ENCODE assay signal across 1 cellular context in the genomic region with DNA sequence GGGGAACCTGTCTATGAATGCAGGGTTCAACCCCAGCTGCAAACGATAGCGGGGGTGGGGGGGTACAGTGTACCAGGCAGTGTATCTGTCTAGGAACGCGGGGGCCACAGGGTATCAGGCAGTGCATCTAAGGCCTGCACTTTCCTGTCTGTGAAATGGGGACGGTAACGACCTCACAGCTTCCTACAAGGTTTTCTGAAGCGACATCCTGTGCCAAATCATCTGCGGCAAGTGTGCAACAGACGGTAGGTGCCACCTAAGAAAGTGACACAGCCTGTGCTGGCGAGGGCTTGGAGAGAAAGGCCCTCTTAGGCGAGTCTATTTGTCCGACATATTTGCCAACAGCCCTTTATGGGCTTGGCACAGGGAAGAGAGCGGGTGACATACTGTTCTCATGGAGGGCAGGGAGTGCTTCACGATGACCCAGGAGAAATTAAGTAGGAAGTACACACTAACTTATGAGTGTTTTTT.
A peak's percentile ranks its signal among the peaks of the same experiment; 100 is the strongest.
TF ChIP-seq lines count a peak whose summit lies in the region.

No MANE protein-coding gene starts in this region.

TF ChIP-seq in HepG2, 621 proteins besides CTCF, POLR2A, EP300 and RAD21 (continued from another document and continues in another):
- TF ChIP-seq, protein P1, sequence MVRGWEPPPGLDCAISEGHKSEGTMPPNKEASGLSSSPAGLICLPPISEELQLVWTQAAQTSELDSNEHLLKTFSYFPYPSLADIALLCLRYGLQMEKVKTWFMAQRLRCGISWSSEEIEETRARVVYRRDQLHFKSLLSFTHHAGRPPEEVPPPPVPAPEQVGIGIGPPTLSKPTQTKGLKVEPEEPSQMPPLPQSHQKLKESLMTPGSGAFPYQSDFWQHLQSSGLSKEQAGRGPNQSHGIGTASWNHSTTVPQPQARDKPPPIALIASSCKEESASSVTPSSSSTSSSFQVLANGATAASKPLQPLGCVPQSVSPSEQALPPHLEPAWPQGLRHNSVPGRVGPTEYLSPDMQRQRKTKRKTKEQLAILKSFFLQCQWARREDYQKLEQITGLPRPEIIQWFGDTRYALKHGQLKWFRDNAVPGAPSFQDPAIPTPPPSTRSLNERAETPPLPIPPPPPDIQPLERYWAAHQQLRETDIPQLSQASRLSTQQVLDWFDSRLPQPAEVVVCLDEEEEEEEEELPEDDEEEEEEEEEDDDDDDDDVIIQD (CRISPR knock-in tag; IDR thresholded peaks at IDR 0.05; ENCODE audit: low read depth): no peak
- TF ChIP-seq ZNF224 (CRISPR knock-in tag; IDR thresholded peaks at IDR 0.05): no peak
- TF ChIP-seq, protein P2, sequence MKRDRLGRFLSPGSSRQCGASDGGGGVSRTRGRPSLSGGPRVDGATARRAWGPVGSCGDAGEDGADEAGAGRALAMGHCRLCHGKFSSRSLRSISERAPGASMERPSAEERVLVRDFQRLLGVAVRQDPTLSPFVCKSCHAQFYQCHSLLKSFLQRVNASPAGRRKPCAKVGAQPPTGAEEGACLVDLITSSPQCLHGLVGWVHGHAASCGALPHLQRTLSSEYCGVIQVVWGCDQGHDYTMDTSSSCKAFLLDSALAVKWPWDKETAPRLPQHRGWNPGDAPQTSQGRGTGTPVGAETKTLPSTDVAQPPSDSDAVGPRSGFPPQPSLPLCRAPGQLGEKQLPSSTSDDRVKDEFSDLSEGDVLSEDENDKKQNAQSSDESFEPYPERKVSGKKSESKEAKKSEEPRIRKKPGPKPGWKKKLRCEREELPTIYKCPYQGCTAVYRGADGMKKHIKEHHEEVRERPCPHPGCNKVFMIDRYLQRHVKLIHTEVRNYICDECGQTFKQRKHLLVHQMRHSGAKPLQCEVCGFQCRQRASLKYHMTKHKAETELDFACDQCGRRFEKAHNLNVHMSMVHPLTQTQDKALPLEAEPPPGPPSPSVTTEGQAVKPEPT (CRISPR knock-in tag; IDR thresholded peaks at IDR 0.05; ENCODE audit: low read depth): no peak
- no peak for TF ChIP-seq ZNF614 (CRISPR knock-in tag; IDR thresholded peaks at IDR 0.05; ENCODE audit: borderline replicate concordance)
- TF ChIP-seq ESRRA (CRISPR knock-in tag; IDR thresholded peaks at IDR 0.05; ENCODE audit: low read depth): peak; percentile 76; the same call in 1 of the 2 replicates
- peak; percentile 59; the same call in 1 of the 2 replicates for TF ChIP-seq PAF1 (CRISPR knock-in tag; IDR thresholded peaks at IDR 0.05)
- no peak for TF ChIP-seq FOXP1 (IDR thresholded peaks at IDR 0.05)
- no peak for TF ChIP-seq FOXP1 (CRISPR knock-in tag; IDR thresholded peaks at IDR 0.05)
- no peak for TF ChIP-seq CREB1 (IDR thresholded peaks at IDR 0.05)
- TF ChIP-seq CREB1 (CRISPR knock-in tag; IDR thresholded peaks at IDR 0.05): no peak
- TF ChIP-seq PRPF4 (IDR thresholded peaks at IDR 0.05; ENCODE audit: low read depth, low read length, poor library complexity, severe bottlenecking): peak; percentile 39
- peak; percentile 91; the same call in 1 of the 2 replicates for TF ChIP-seq ZNF572 (CRISPR knock-in tag; IDR thresholded peaks at IDR 0.05)
- peak; percentile 95 for TF ChIP-seq ZNF629 (CRISPR knock-in tag; conservative IDR thresholded peaks at IDR 0.05)
- TF ChIP-seq RBM22 (optimal IDR thresholded peaks at IDR 0.05; ENCODE audit: low read length): peak; percentile 76
- TF ChIP-seq ZNF563 (CRISPR knock-in tag; IDR thresholded peaks at IDR 0.05): 0 out of 2 replicates have a peak, but pooled peaks have one; percentile 19
- TF ChIP-seq CHCHD3 (CRISPR knock-in tag; IDR thresholded peaks at IDR 0.05): no peak
- TF ChIP-seq TFDP2 (CRISPR knock-in tag; IDR thresholded peaks at IDR 0.05): no peak
- no peak for TF ChIP-seq ZNF670 (CRISPR knock-in tag; IDR thresholded peaks at IDR 0.05; ENCODE audit: borderline replicate concordance)
- no peak for TF ChIP-seq SRSF4 (IDR thresholded peaks at IDR 0.05; ENCODE audit: low read depth, low read length, poor library complexity, severe bottlenecking)
- TF ChIP-seq, protein P3, sequence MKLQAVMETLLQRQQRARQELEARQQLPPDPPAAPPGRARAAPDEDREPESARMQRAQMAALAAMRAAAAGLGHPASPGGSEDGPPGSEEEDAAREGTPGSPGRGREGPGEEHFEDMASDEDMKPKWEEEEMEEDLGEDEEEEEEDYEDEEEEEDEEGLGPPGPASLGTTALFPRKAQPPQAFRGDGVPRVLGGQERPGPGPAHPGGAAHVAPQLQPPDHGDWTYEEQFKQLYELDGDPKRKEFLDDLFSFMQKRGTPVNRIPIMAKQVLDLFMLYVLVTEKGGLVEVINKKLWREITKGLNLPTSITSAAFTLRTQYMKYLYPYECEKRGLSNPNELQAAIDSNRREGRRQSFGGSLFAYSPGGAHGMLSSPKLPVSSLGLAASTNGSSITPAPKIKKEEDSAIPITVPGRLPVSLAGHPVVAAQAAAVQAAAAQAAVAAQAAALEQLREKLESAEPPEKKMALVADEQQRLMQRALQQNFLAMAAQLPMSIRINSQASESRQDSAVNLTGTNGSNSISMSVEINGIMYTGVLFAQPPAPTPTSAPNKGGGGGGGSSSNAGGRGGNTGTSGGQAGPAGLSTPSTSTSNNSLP (IDR thresholded peaks at IDR 0.05; ENCODE audit: low read depth, low read length): no peak
- no peak for TF ChIP-seq ZNF383 (CRISPR knock-in tag; IDR thresholded peaks at IDR 0.05; ENCODE audit: borderline replicate concordance)
- TF ChIP-seq RFXANK (CRISPR knock-in tag; IDR thresholded peaks at IDR 0.05): no peak
- TF ChIP-seq, protein P4, sequence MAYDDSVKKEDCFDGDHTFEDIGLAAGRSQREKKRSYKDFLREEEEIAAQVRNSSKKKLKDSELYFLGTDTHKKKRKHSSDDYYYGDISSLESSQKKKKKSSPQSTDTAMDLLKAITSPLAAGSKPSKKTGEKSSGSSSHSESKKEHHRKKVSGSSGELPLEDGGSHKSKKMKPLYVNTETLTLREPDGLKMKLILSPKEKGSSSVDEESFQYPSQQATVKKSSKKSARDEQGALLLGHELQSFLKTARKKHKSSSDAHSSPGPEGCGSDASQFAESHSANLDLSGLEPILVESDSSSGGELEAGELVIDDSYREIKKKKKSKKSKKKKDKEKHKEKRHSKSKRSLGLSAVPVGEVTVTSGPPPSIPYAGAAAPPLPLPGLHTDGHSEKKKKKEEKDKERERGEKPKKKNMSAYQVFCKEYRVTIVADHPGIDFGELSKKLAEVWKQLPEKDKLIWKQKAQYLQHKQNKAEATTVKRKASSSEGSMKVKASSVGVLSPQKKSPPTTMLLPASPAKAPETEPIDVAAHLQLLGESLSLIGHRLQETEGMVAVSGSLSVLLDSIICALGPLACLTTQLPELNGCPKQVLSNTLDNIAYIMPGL (CRISPR knock-in tag; IDR thresholded peaks at IDR 0.05; ENCODE audit: borderline replicate concordance in 1 of 2, low read depth in 1 of 2): 0 out of 4 replicates have a peak, but pooled peaks of 1 of the 2 experiments have one; percentile 3
- TF ChIP-seq, protein P5, sequence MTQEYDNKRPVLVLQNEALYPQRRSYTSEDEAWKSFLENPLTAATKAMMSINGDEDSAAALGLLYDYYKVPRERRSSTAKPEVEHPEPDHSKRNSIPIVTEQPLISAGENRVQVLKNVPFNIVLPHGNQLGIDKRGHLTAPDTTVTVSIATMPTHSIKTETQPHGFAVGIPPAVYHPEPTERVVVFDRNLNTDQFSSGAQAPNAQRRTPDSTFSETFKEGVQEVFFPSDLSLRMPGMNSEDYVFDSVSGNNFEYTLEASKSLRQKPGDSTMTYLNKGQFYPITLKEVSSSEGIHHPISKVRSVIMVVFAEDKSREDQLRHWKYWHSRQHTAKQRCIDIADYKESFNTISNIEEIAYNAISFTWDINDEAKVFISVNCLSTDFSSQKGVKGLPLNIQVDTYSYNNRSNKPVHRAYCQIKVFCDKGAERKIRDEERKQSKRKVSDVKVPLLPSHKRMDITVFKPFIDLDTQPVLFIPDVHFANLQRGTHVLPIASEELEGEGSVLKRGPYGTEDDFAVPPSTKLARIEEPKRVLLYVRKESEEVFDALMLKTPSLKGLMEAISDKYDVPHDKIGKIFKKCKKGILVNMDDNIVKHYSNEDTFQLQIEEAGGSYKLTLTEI (CRISPR knock-in tag; conservative IDR thresholded peaks at IDR 0.05): no peak
- no peak for TF ChIP-seq ZNF616 (CRISPR knock-in tag; IDR thresholded peaks at IDR 0.05; ENCODE audit: low read depth)
- no peak for TF ChIP-seq NFIB (CRISPR knock-in tag; IDR thresholded peaks at IDR 0.05; ENCODE audit: borderline replicate concordance)
- no peak for TF ChIP-seq ZNF501 (CRISPR knock-in tag; IDR thresholded peaks at IDR 0.05)
- no peak for TF ChIP-seq ZBTB21 (CRISPR knock-in tag; IDR thresholded peaks at IDR 0.05)
- TF ChIP-seq ZNF790 (CRISPR knock-in tag; IDR thresholded peaks at IDR 0.05; ENCODE audit: borderline replicate concordance): no peak
- no peak for TF ChIP-seq ZNF75D (CRISPR knock-in tag; IDR thresholded peaks at IDR 0.05; ENCODE audit: borderline replicate concordance)
- TF ChIP-seq ZMYM3 (CRISPR knock-in tag; IDR thresholded peaks at IDR 0.05): peak; percentile 88
- TF ChIP-seq ZNF556 (CRISPR knock-in tag; IDR thresholded peaks at IDR 0.05; ENCODE audit: borderline replicate concordance): peak; percentile 15; the same call in 1 of the 2 replicates
- TF ChIP-seq, protein P6, sequence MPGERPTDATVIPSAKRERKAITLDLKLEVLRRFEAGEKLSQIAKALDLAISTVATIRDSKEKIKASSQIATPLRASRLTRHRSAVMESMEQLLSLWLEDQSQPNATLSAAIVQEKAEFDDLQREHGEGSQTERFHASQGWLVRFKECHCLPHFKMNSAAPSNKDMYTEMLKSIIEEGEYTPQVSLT (CRISPR knock-in tag; IDR thresholded peaks at IDR 0.05; ENCODE audit: borderline replicate concordance, low read depth): no peak
- TF ChIP-seq SMARCE1 (IDR thresholded peaks at IDR 0.05; ENCODE audit: borderline replicate concordance): no peak
- TF ChIP-seq, protein P7, sequence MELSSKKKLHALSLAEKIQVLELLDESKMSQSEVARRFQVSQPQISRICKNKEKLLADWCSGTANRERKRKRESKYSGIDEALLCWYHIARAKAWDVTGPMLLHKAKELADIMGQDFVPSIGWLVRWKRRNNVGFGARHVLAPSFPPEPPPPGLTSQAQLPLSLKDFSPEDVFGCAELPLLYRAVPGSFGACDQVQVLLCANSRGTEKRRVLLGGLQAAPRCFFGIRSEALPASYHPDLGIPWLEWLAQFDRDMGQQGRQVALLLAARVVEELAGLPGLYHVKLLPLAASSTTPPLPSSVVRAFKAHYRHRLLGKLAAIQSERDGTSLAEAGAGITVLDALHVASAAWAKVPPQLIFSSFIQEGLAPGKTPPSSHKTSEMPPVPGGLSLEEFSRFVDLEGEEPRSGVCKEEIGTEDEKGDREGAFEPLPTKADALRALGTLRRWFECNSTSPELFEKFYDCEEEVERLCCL (CRISPR knock-in tag; IDR thresholded peaks at IDR 0.05; ENCODE audit: borderline replicate concordance): no peak
- TF ChIP-seq RCOR2 (CRISPR knock-in tag; IDR thresholded peaks at IDR 0.05): no peak
- TF ChIP-seq, protein P8, sequence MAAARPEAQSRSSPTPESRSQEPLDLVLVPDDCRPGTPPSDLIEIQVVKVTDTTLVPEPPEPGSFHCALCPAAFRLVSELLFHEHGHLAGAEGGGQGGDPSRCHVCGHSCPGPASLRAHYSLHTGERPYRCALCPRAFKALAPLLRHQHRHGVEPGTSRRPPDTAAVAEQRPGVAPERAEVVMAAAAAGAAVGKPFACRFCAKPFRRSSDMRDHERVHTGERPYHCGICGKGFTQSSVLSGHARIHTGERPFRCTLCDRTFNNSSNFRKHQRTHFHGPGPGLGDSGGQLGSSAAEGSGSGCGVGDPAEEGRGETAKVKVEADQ (CRISPR knock-in tag; IDR thresholded peaks at IDR 0.05; ENCODE audit: borderline replicate concordance): no peak
- TF ChIP-seq, protein P9, sequence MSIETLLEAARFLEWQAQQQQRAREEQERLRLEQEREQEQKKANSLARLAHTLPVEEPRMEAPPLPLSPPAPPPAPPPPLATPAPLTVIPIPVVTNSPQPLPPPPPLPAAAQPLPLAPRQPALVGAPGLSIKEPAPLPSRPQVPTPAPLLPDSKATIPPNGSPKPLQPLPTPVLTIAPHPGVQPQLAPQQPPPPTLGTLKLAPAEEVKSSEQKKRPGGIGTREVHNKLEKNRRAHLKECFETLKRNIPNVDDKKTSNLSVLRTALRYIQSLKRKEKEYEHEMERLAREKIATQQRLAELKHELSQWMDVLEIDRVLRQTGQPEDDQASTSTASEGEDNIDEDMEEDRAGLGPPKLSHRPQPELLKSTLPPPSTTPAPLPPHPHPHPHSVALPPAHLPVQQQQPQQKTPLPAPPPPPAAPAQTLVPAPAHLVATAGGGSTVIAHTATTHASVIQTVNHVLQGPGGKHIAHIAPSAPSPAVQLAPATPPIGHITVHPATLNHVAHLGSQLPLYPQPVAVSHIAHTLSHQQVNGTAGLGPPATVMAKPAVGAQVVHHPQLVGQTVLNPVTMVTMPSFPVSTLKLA (IDR thresholded peaks at IDR 0.05): no peak
- no peak for TF ChIP-seq MTERF4 (CRISPR knock-in tag; IDR thresholded peaks at IDR 0.05)
- no peak for TF ChIP-seq IRF2 (CRISPR knock-in tag; IDR thresholded peaks at IDR 0.05)
- TF ChIP-seq ETV5 (CRISPR knock-in tag; IDR thresholded peaks at IDR 0.05; ENCODE audit: borderline replicate concordance): no peak
- TF ChIP-seq CENPT (CRISPR knock-in tag; IDR thresholded peaks at IDR 0.05; ENCODE audit: low read depth): no peak
- TF ChIP-seq NR1H2 (CRISPR knock-in tag; IDR thresholded peaks at IDR 0.05; ENCODE audit: borderline replicate concordance, low read depth): no peak
- no peak for TF ChIP-seq RFX3 (CRISPR knock-in tag; IDR thresholded peaks at IDR 0.05)
- no peak for TF ChIP-seq ZNF274 (CRISPR knock-in tag; IDR thresholded peaks at IDR 0.05)
- TF ChIP-seq ZFP82 (CRISPR knock-in tag; IDR thresholded peaks at IDR 0.05; ENCODE audit: borderline replicate concordance): no peak
- 0 out of 2 replicates have a peak, but pooled peaks have one; percentile 33 for TF ChIP-seq SALL1 (CRISPR knock-in tag; IDR thresholded peaks at IDR 0.05)
